ENCODE assay signal across 25 cellular contexts in genomic region chr22:11598492-11599440, GRCh38.
A peak's percentile ranks its signal among the peaks of the same experiment; 100 is the strongest.
DNase-seq lines count a peak whose midpoint lies in the region; ATAC-seq, FAIRE-seq and TF ChIP-seq lines count a peak whose summit lies in the region.
"Had no signal": no experiment of that assay in that cellular context is flagged by ENCODE, and none has a peak within 500 bp of the region (broad histone marks: within the 10 kb centered on the region; RNA-seq: fewer than 3 reads in every experiment).

No MANE protein-coding gene starts in this region.

- H4K20me1 ChIP-seq in HepG2 (ENCODE audit: insufficient read depth, low read length), result no peaks in the 10 kb centered on the region

- TF ChIP-seq POLR2A in esophagus muscularis mucosa (IDR thresholded peaks at IDR 0.05; ENCODE audit: low read depth) (no peak), upper lobe of left lung (IDR thresholded peaks at IDR 0.05) (no peak), HepG2 (IDR thresholded peaks at IDR 0.05; ENCODE audit: insufficient read depth in 1 of 2, low read depth in 2 of 2, low read length in 2 of 2) (no peak)

- no peak for TF ChIP-seq RAD21 in HepG2 (CRISPR knock-in tag; IDR thresholded peaks at IDR 0.05)

- TF ChIP-seq EP300 in esophagus muscularis mucosa (IDR thresholded peaks at IDR 0.05) (no peak), upper lobe of left lung (IDR thresholded peaks at IDR 0.05) (no peak), HepG2 (IDR thresholded peaks at IDR 0.05; ENCODE audit: low read depth in 2 of 2, low read length in 2 of 2) (no peak), HepG2 (CRISPR knock-in tag; IDR thresholded peaks at IDR 0.05; ENCODE audit: borderline replicate concordance) (no peak)

- intact Hi-C loops in esophagus muscularis mucosa (cut with DNase I), result no loop called here
- intact Hi-C loops in HepG2 (cut with micrococcal nuclease; ENCODE audit: unreplicated experiment), result no loop called here

- POLR2A ChIA-PET in HepG2 (lab: Yijun Ruan, JAX), result no interaction called here

- H3K79me2 ChIP-seq in HepG2 (ENCODE audit: insufficient read depth, low read length), result no peaks in the 10 kb centered on the region

- ATAC-seq in upper lobe of left lung (ENCODE audit: low FRiP score in 2 of 2) (peak; percentile 48 to 66), GM18519 (IDR thresholded peaks at IDR 0.05; ENCODE audit: low FRiP score, unreplicated experiment) (no peak), GM19455 (IDR thresholded peaks at IDR 0.05; ENCODE audit: unreplicated experiment) (no peak), HepG2 (no peak)
- ATAC-seq: Right ventricle myocardium inferior had no signal

- CTCF ChIA-PET in HepG2 (lab: Yijun Ruan, JAX; ENCODE audit: low intra/inter-chr PET ratio, low total read pairs), result no interaction called here

- no peak overlapping the region for H2AFZ ChIP-seq in HepG2 (ENCODE audit: low read length)

- 86% methylated on average over 44 of the region's 44 CpGs for WGBS in esophagus muscularis mucosa
- 86 to 88% methylated on average over 44 of the region's 44 CpGs for WGBS in upper lobe of left lung, 2 donors
- 57% methylated on average over 42 of the region's 44 CpGs for WGBS in HepG2 (ENCODE audit: low lambda C conversion rate)

- H3K4me3 ChIP-seq in esophagus muscularis mucosa (no peak overlapping the region), upper lobe of left lung (no peak overlapping the region), HepG2 (replicated peaks in 1 of 3; ENCODE audit: insufficient read depth in 1 of 3, low read depth in 2 of 3, low read length in 3 of 3) (no peak overlapping the region)
- H3K4me3 ChIP-seq: Peyer's patch, SJSA1 had no signal

- FAIRE-seq in HepG2 (lab: Jason Lieb, UNC), result no peak
- FAIRE-seq: HTR-8/SVneo had no signal

- TF ChIP-seq CTCF in GM10266 (IDR thresholded peaks at IDR 0.05; ENCODE audit: control insufficient read depth, insufficient read depth, low read depth, missing control alignments) (no peak), esophagus muscularis mucosa (IDR thresholded peaks at IDR 0.05) (no peak), upper lobe of left lung (IDR thresholded peaks at IDR 0.05) (no peak), HepG2 (CRISPR knock-in tag; IDR thresholded peaks at IDR 0.05) (no peak)

- H3K27me3 ChIP-seq in esophagus muscularis mucosa (peaks cover 0 to 16% (median 0%) of the 10 kb centered on the region in 4 donors), upper lobe of left lung (no peaks in the 10 kb centered on the region), HepG2 (ENCODE audit: control insufficient read depth in 1 of 2, insufficient read depth in 2 of 2, low read length in 2 of 2) (no peaks in the 10 kb centered on the region)
- H3K27me3 ChIP-seq: Peyer's patch, SJSA1 had no signal

- in situ Hi-C loops in HepG2 (cut with HindIII; ENCODE audit: extremely low pct_ligation_motif_present, low pct_unique_long_range_greater_than_20kb), result no loop called here

- BruUV-seq in HepG2 (replicated peaks; lab: Mats Ljungman, UMichigan), result no TSS peak

- no peak overlapping the region for H3K4me2 ChIP-seq in HepG2 (ENCODE audit: low read depth, low read length)

- H3K27ac ChIP-seq in esophagus muscularis mucosa (replicated peaks in 1 of 4), result no peak overlapping the region
- no peak overlapping the region for H3K27ac ChIP-seq in upper lobe of left lung
- H3K27ac ChIP-seq in HepG2 (ENCODE audit: extremely low read length, insufficient read depth, low read length), result no peak overlapping the region
- H3K27ac ChIP-seq: C4-2B, Peyer's patch, SJSA1 had no signal

- no peak overlapping the region for H3K9ac ChIP-seq in HepG2 (ENCODE audit: insufficient read depth, low read depth, low read length)

- peaks cover 0 to 54% (median 23%) of the 10 kb centered on the region in 4 donors for H3K9me3 ChIP-seq in esophagus muscularis mucosa
- peaks cover 0 to 56% (median 19%) of the 10 kb centered on the region in 4 donors for H3K9me3 ChIP-seq in upper lobe of left lung
- H3K9me3 ChIP-seq in HepG2 (ENCODE audit: low read length), result peaks cover 69% of the 10 kb centered on the region
- H3K9me3 ChIP-seq: SJSA1 had no signal

- DNase-seq in GM10266 (ENCODE audit: extremely low spot score) (peak; percentile 7), esophagus muscularis mucosa (ENCODE audit: extremely low spot score) (peak; percentile 88), mucosa of gallbladder (ENCODE audit: low spot score) (peak; percentile 9), upper lobe of left lung (peak in 1 of 2 donors; percentile 85), HepG2 (ENCODE audit: low spot score) (no peak)
- no peak for DNase-seq in stimulated activated naive CD4-positive, alpha-beta T cell treated with Interleukin-2 at 50 U/mL for 16 hours (lab: John Stamatoyannopoulos, UW)
- DNase-seq: Calu3; CD8-positive, alpha-beta memory T cell; DMS53; GDM1; GOT3; HCEC 1CT; Karpas-422; MV-4-11; NCI-H1694; NCI-H2081 treated with DMSO at 0.1 percent for 48 hours; NCI-H446; NCI-H526 had no signal

- H3K4me1 ChIP-seq in esophagus muscularis mucosa, result no peaks in the 10 kb centered on the region
- H3K4me1 ChIP-seq in upper lobe of left lung, result no peaks in the 10 kb centered on the region
- H3K4me1 ChIP-seq in HepG2 (ENCODE audit: insufficient read depth, low read length), result no peaks in the 10 kb centered on the region
- H3K4me1 ChIP-seq: Peyer's patch, SJSA1 had no signal

- no peaks in the 10 kb centered on the region for H3K36me3 ChIP-seq in esophagus muscularis mucosa
- no peaks in the 10 kb centered on the region for H3K36me3 ChIP-seq in upper lobe of left lung
- no peaks in the 10 kb centered on the region for H3K36me3 ChIP-seq in HepG2 (replicated peaks in 1 of 2; ENCODE audit: control insufficient read depth in 1 of 2, insufficient read depth in 2 of 2, low read length in 2 of 2)
- H3K36me3 ChIP-seq: Peyer's patch, SJSA1 had no signal

TF ChIP-seq in HepG2, 621 proteins besides CTCF, POLR2A, EP300 and RAD21:
- TF ChIP-seq SRSF1 (optimal IDR thresholded peaks at IDR 0.05; ENCODE audit: low read depth, low read length) (no peak), ZNF598 (CRISPR knock-in tag; IDR thresholded peaks at IDR 0.05; ENCODE audit: borderline replicate concordance) (no peak), ZBTB1 (CRISPR knock-in tag; IDR thresholded peaks at IDR 0.05; ENCODE audit: borderline replicate concordance) (no peak), ATF1 (CRISPR knock-in tag; IDR thresholded peaks at IDR 0.05) (no peak), ZNF564 (CRISPR knock-in tag; IDR thresholded peaks at IDR 0.05) (no peak), ZNF136 (CRISPR knock-in tag; IDR thresholded peaks at IDR 0.05; ENCODE audit: low read depth) (no peak), PPARG (CRISPR knock-in tag; conservative IDR thresholded peaks at IDR 0.05) (no peak), ZNF441 (CRISPR knock-in tag; IDR thresholded peaks at IDR 0.05; ENCODE audit: borderline replicate concordance) (no peak), ZNF552 (CRISPR knock-in tag; IDR thresholded peaks at IDR 0.05; ENCODE audit: borderline replicate concordance) (no peak), ZNF34 (CRISPR knock-in tag; IDR thresholded peaks at IDR 0.05; ENCODE audit: borderline replicate concordance) (no peak), FLYWCH1 (CRISPR knock-in tag; IDR thresholded peaks at IDR 0.05) (no peak), ZBTB25 (CRISPR knock-in tag; IDR thresholded peaks at IDR 0.05) (no peak), HMG20B (CRISPR knock-in tag; conservative IDR thresholded peaks at IDR 0.05) (no peak), ZNF225 (CRISPR knock-in tag; IDR thresholded peaks at IDR 0.05) (no peak), SRF (IDR thresholded peaks at IDR 0.05; ENCODE audit: low read depth, low read length) (no peak)

Comparison
In these comparisons a context has a peak if more than half of its experiments do, and no peak if none do; other contexts are left out.
1. DNase-seq: peak in GM10266 (single experiment), esophagus muscularis mucosa (single experiment) and mucosa of gallbladder (single experiment); none in HepG2 (single experiment) and stimulated activated naive CD4-positive, alpha-beta T cell treated with Interleukin-2 at 50 U/mL for 16 hours (single experiment).
2. ATAC-seq: peak in upper lobe of left lung (2 of 2); none in GM18519 (single experiment), GM19455 (single experiment) and HepG2 (single experiment).